In genomic region chr1:101410048-101410878, GRCh38 we compare ENCODE assay signal across 10 cellular contexts.
DNase-seq lines count a peak whose midpoint lies in the region; ATAC-seq and TF ChIP-seq lines count a peak whose summit lies in the region.
"Had no signal": no experiment of that assay in that cellular context is flagged by ENCODE, and none has a peak within 500 bp of the region (broad histone marks: within the 10 kb centered on the region; RNA-seq: fewer than 3 reads in every experiment).

No MANE protein-coding gene starts in this region.

- H3K4me1 ChIP-seq in neural progenitor cell, result no peaks in the 10 kb centered on the region

- no peak overlapping the region for H3K27ac ChIP-seq in neural progenitor cell
- no peak overlapping the region for H3K27ac ChIP-seq in substantia nigra (ENCODE audit: low read depth, low read length, poor library complexity, severe bottlenecking)
- H3K27ac ChIP-seq: neutrophil had no signal

- no peaks in the 10 kb centered on the region for H3K79me2 ChIP-seq in neural progenitor cell (ENCODE audit: low read depth)

- H3K4me3 Mint-ChIP-seq in neural progenitor cell, result no peak overlapping the region
- H3K4me3 Mint-ChIP-seq in naive thymus-derived CD8-positive, alpha-beta T cell, result no peak overlapping the region

- no peaks in the 10 kb centered on the region for H4K20me1 ChIP-seq in neural progenitor cell (ENCODE audit: low read depth)

- H3K27ac Mint-ChIP-seq in neural progenitor cell, result peak overlapping the region; percentile 54
- H3K27ac Mint-ChIP-seq in naive thymus-derived CD8-positive, alpha-beta T cell, result peak overlapping the region in 1 of 10 donors; percentile 11

- H3K4me3 ChIP-seq in neural progenitor cell, result no peak overlapping the region

- peaks cover 3% of the 10 kb centered on the region for H3K27me3 Mint-ChIP-seq in neural progenitor cell (ENCODE audit: insufficient read depth, low read depth)
- peaks cover 0 to 3% (median 0%) of the 10 kb centered on the region in 5 donors for H3K27me3 Mint-ChIP-seq in naive thymus-derived CD8-positive, alpha-beta T cell

- peaks cover 17% of the 10 kb centered on the region for H3K9me3 Mint-ChIP-seq in neural progenitor cell
- H3K9me3 Mint-ChIP-seq in naive thymus-derived CD8-positive, alpha-beta T cell, result peaks cover 0 to 9% (median under 1%) of the 10 kb centered on the region in 9 donors

- H3K9me3 ChIP-seq in neural progenitor cell (ENCODE audit: low read depth), result no peaks in the 10 kb centered on the region
- H3K9me3 ChIP-seq: neutrophil had no signal

- peak overlapping the region; percentile 50 for H2AFZ ChIP-seq in neural progenitor cell (replicated peaks)

- no peak overlapping the region for H3K9ac ChIP-seq in neural progenitor cell

- peaks cover 5% of the 10 kb centered on the region for H3K4me1 Mint-ChIP-seq in neural progenitor cell
- H3K4me1 Mint-ChIP-seq in naive thymus-derived CD8-positive, alpha-beta T cell, result peaks cover 0 to 44% (median 0%) of the 10 kb centered on the region in 4 donors

- POLR2A ChIA-PET in naive thymus-derived CD8-positive, alpha-beta T cell (lab: Charles Lee), result no interaction called here

- H3F3A ChIP-seq in neural progenitor cell (ENCODE audit: low read depth), result no peaks in the 10 kb centered on the region

- H3K36me3 ChIP-seq in neural progenitor cell, result no peaks in the 10 kb centered on the region
- H3K36me3 ChIP-seq: neutrophil had no signal

- no peaks in the 10 kb centered on the region for H3K27me3 ChIP-seq in neural progenitor cell
- H3K27me3 ChIP-seq: neutrophil had no signal

- DNase-seq in neural progenitor cell (ENCODE audit: low spot score) (no peak), glomerular visceral epithelial cell (ENCODE audit: extremely low spot score) (no peak), substantia nigra (lab: John Stamatoyannopoulos, UW) (no peak), NCI-H748 treated with DMSO at 0.1 percent for 48 hours (lab: John Stamatoyannopoulos, UW) (no peak)
- no peak for DNase-seq in naive thymus-derived CD8-positive, alpha-beta T cell
- DNase-seq: NCI-H1105 treated with DMSO at 0.1 percent for 48 hours had no signal

- ATAC-seq in GM18909 (IDR thresholded peaks at IDR 0.05; ENCODE audit: poor library complexity, unreplicated experiment) (peak; percentile 53), GM21723 (IDR thresholded peaks at IDR 0.05; ENCODE audit: unreplicated experiment) (peak; percentile 47), HG03460 (IDR thresholded peaks at IDR 0.05; ENCODE audit: unreplicated experiment) (peak; percentile 49)
- no peak for ATAC-seq in naive thymus-derived CD8-positive, alpha-beta T cell

- H3K36me3 Mint-ChIP-seq in neural progenitor cell, result no peaks in the 10 kb centered on the region
- H3K36me3 Mint-ChIP-seq in naive thymus-derived CD8-positive, alpha-beta T cell, result peaks cover 0 to 7% (median 0%) of the 10 kb centered on the region in 3 donors

- H3K4me2 ChIP-seq in neural progenitor cell, result no peak overlapping the region

- TF ChIP-seq CTCF in neural progenitor cell (IDR thresholded peaks at IDR 0.05), result no peak

Comparison
In these comparisons a context has a peak if more than half of its experiments do, and no peak if none do; other contexts are left out.
1. ATAC-seq: peak in GM18909 (single experiment), GM21723 (single experiment) and HG03460 (single experiment); none in naive thymus-derived CD8-positive, alpha-beta T cell (0 of 2).